In genomic region chr11:77101043-77101537, GRCh38 we compare ENCODE assay signal across 9 cellular contexts. TPM values are rescaled to one million over a fixed set of nuclear protein-coding genes. Genes with fewer than 3 reads are reported as not detected.
DNase-seq lines count a peak whose midpoint lies in the region; ATAC-seq and TF ChIP-seq lines count a peak whose summit lies in the region.
"Had no signal": no experiment of that assay in that cellular context is flagged by ENCODE, and none has a peak within 500 bp of the region (broad histone marks: within the 10 kb centered on the region; RNA-seq: fewer than 3 reads in every experiment).

No MANE protein-coding gene starts in this region.

- H3K23ac ChIP-seq in mesendoderm (ENCODE audit: low read length), result no peak overlapping the region

- DNase-seq in EL (peak; percentile 31), LHCN-M2 (ENCODE audit: low read depth) (peak; percentile 32), adipocyte (ENCODE audit: low read depth) (peak; percentile 37), mesendoderm (peak; percentile 58), vagina (ENCODE audit: extremely low spot score in 2 of 2) (no peak), ureter (ENCODE audit: low spot score) (no peak)
- no peak for DNase-seq in effector memory CD8-positive, alpha-beta T cell
- DNase-seq in activated T-cell treated with anti-CD3 and anti-CD28 coated beads, Interleukin-2, amount 50 U/mL, for 48 hours, result no peak

- H2AK5ac ChIP-seq in mesendoderm (ENCODE audit: low read length), result no peak overlapping the region

- no peak for ATAC-seq in effector memory CD8-positive, alpha-beta T cell (replicated peaks)

- no peak overlapping the region for H3K56ac ChIP-seq in mesendoderm (ENCODE audit: low read length)

- H3K9ac ChIP-seq in adipocyte (ENCODE audit: low read length), result no peak overlapping the region
- H3K9ac ChIP-seq in mesendoderm (ENCODE audit: low read length), result no peak overlapping the region

- no peaks in the 10 kb centered on the region for H3K79me1 ChIP-seq in mesendoderm (ENCODE audit: low read length)

- no peak overlapping the region for H3K27ac ChIP-seq in mesendoderm (ENCODE audit: low read depth, low read length)
- H3K27ac ChIP-seq in vagina, result no peak overlapping the region

- H3K9me3 Mint-ChIP-seq in effector memory CD8-positive, alpha-beta T cell, result no peaks in the 10 kb centered on the region

- no peak overlapping the region for H3K4me2 ChIP-seq in mesendoderm (ENCODE audit: low read length)

- no peak overlapping the region for H2BK120ac ChIP-seq in mesendoderm (ENCODE audit: low read depth, low read length)

- no peaks in the 10 kb centered on the region for H3K36me3 Mint-ChIP-seq in effector memory CD8-positive, alpha-beta T cell (ENCODE audit: insufficient read depth)

- H4K8ac ChIP-seq in mesendoderm (ENCODE audit: low read depth, low read length), result no peak overlapping the region

- H3K36me3 ChIP-seq in adipocyte (ENCODE audit: control insufficient read depth, insufficient read depth, low read length, severe bottlenecking) (peaks cover 11% of the 10 kb centered on the region), mesendoderm (ENCODE audit: control insufficient read depth, insufficient read depth, low read length) (no peaks in the 10 kb centered on the region), vagina (no peaks in the 10 kb centered on the region)

- H3K4ac ChIP-seq in mesendoderm (ENCODE audit: low read depth, low read length), result no peak overlapping the region

- no peaks in the 10 kb centered on the region for H3K9me3 ChIP-seq in adipocyte (ENCODE audit: control insufficient read depth, low read length)
- no peaks in the 10 kb centered on the region for H3K9me3 ChIP-seq in vagina

- no peak overlapping the region for H4K5ac ChIP-seq in mesendoderm (ENCODE audit: low read length)

- no peak overlapping the region for H2BK15ac ChIP-seq in mesendoderm (replicated peaks; ENCODE audit: low read depth)

- H3K4me1 Mint-ChIP-seq in effector memory CD8-positive, alpha-beta T cell (ENCODE audit: low read depth in 2 of 2), result peaks cover 0 to 4% of the 10 kb centered on the region in 2 donors

- no peak overlapping the region for H2BK5ac ChIP-seq in mesendoderm (ENCODE audit: low read length)

- H3K4me3 ChIP-seq in adipocyte (ENCODE audit: low read length) (no peak overlapping the region), mesendoderm (ENCODE audit: low read length) (no peak overlapping the region), vagina (no peak overlapping the region)

- WGBS in mesendoderm (ENCODE audit: extremely low coverage, insufficient coverage, low lambda C conversion rate), result no CpG with 5 or more reads among the region's 5 CpGs

- no peak for TF ChIP-seq POLR2A in vagina (IDR thresholded peaks at IDR 0.05)

- H3K4me3 Mint-ChIP-seq in effector memory CD8-positive, alpha-beta T cell, result no peak overlapping the region

- H3K4me1 ChIP-seq in adipocyte (ENCODE audit: control insufficient read depth, insufficient read depth, low read length) (peaks cover 9% of the 10 kb centered on the region), mesendoderm (ENCODE audit: control insufficient read depth, low read depth, low read length) (no peaks in the 10 kb centered on the region), vagina (no peaks in the 10 kb centered on the region)

- no peaks in the 10 kb centered on the region for H3K27me3 Mint-ChIP-seq in effector memory CD8-positive, alpha-beta T cell

- H3K79me2 ChIP-seq in mesendoderm (ENCODE audit: control insufficient read depth, insufficient read depth, low read length), result no peaks in the 10 kb centered on the region

- TF ChIP-seq CTCF in vagina (IDR thresholded peaks at IDR 0.05), result no peak

- H3K27ac Mint-ChIP-seq in effector memory CD8-positive, alpha-beta T cell, result peak overlapping the region in 1 of 2 donors; percentile 6

- intact Hi-C loops in vagina (cut with DNase I), result no loop called here

- no peak overlapping the region for H3K18ac ChIP-seq in mesendoderm (ENCODE audit: low read length)

- no peaks in the 10 kb centered on the region for H3K27me3 ChIP-seq in adipocyte (replicated peaks; ENCODE audit: control insufficient read depth, insufficient read depth, low read length)
- H3K27me3 ChIP-seq in mesendoderm (ENCODE audit: insufficient read depth, low read length, poor library complexity), result no peaks in the 10 kb centered on the region
- H3K27me3 ChIP-seq in vagina, result no peaks in the 10 kb centered on the region

RNA-seq across cellular contexts. Expression of gene OMP, which starts 1.6 kb away (rescaled TPM):
- total RNA-seq in LHCN-M2 (2014; rRNA removed), result 0.57 TPM in 1 of 2 replicates, not detected in the other
- not detected for polyA plus RNA-seq in LHCN-M2 (2012)
- polyA plus RNA-seq in mesendoderm (2013, experiment 1 of 2), result 0.11 TPM
- polyA plus RNA-seq in mesendoderm (2013, experiment 2 of 2), result not detected
- total RNA-seq in vagina, result not detected
- 9.6 TPM for total RNA-seq in ureter
- total RNA-seq: T-helper 1 cell treated with Interleukin-12 subunit alpha and Interleukin-12 subunit beta and Interleukin-4 antibody, amounts not matched to agents 30 ng/mL and 1 ng/mL, for 36 hours had no signal

RNA-seq across cellular contexts. Expression of gene MYO7A, which starts 27.0 kb away (rescaled TPM):
- 0.75 and 1.6 TPM in 2 replicates for total RNA-seq in LHCN-M2 (2014; rRNA removed)
- polyA plus RNA-seq in LHCN-M2 (2012), result 0.26 TPM
- polyA plus RNA-seq in mesendoderm (2013, experiment 1 of 2), result 0.51 TPM
- 0.49 TPM for polyA plus RNA-seq in mesendoderm (2013, experiment 2 of 2)
- 9.1 TPM for total RNA-seq in vagina
- total RNA-seq in ureter, result 5.8 TPM

RNA-seq across cellular contexts. Expression of gene CAPN5, which starts 34.3 kb away (rescaled TPM):
- total RNA-seq in LHCN-M2 (2014; rRNA removed), result 36.7 and 42.5 TPM in 2 replicates
- 25.9 TPM for polyA plus RNA-seq in LHCN-M2 (2012)
- polyA plus RNA-seq in mesendoderm (2013, experiment 1 of 2), result 13.6 TPM
- polyA plus RNA-seq in mesendoderm (2013, experiment 2 of 2), result 13.4 TPM
- total RNA-seq in vagina, result 15.0 TPM
- 143 TPM for total RNA-seq in ureter

Comparison
In these comparisons a context has a peak if more than half of its experiments do, and no peak if none do; other contexts are left out.
1. DNase-seq: peak in EL (single experiment), LHCN-M2 (single experiment), adipocyte (single experiment) and mesendoderm (single experiment); none in effector memory CD8-positive, alpha-beta T cell (0 of 3), vagina (0 of 2), activated T-cell treated with anti-CD3 and anti-CD28 coated beads, Interleukin-2, amount 50 U/mL, for 48 hours (0 of 2) and ureter (single experiment).